In genomic region chr10:116654816-116655215, GRCh38 we compare ENCODE assay signal across 11 cellular contexts. TPM values are rescaled to one million over a fixed set of nuclear protein-coding genes. Genes with fewer than 3 reads are reported as not detected.
A peak's percentile ranks its signal among the peaks of the same experiment; 100 is the strongest.
DNase-seq lines count a peak whose midpoint lies in the region; ATAC-seq and TF ChIP-seq lines count a peak whose summit lies in the region.
"Had no signal": no experiment of that assay in that cellular context is flagged by ENCODE, and none has a peak within 500 bp of the region (broad histone marks: within the 10 kb centered on the region; RNA-seq: fewer than 3 reads in every experiment).

No MANE protein-coding gene starts in this region.

- peak; percentile 38 for TF ChIP-seq CTCF in AG04450 (IDR thresholded peaks at IDR 0.05; ENCODE audit: low read depth, low read length)

- peaks cover 14% of the 10 kb centered on the region for H3K27me3 ChIP-seq in AG04450 (ENCODE audit: control insufficient read depth, insufficient read depth, low read length)

- peak; percentile 68 for ATAC-seq in GM21360 (IDR thresholded peaks at IDR 0.05; ENCODE audit: unreplicated experiment)

- intact Hi-C loops in posterior vena cava (cut with DNase I) = no loop called here

- no peak overlapping the region for H3K27ac ChIP-seq in AG04450 (ENCODE audit: low read depth, low read length)
- H3K27ac ChIP-seq: parathyroid adenoma had no signal

- no peak overlapping the region for H3K4me3 ChIP-seq in AG04450 (ENCODE audit: low read depth, low read length)

- CTCF ChIA-PET in AG04450 (lab: Charles Lee) = interaction anchor here (0.6 to 1.8 kb wide), 3 partner anchors 17 to 184 kb away, joined by 4 to 10 read pairs (median 6); no protein-coding TSS in a partner anchor

- no peaks in the 10 kb centered on the region for H3K9me3 ChIP-seq in AG04450 (ENCODE audit: control insufficient read depth, insufficient read depth, low read length)

- POLR2A ChIA-PET in AG04450 (lab: Yijun Ruan, JAX) = no interaction called here

- DNase-seq in AG04450 (ENCODE audit: low read depth, low spot score) (no peak), NCI-H460 (ENCODE audit: extremely low read depth, low read depth) (peak; percentile 5), germinal center (ENCODE audit: low spot score) (peak; percentile 12), posterior vena cava (ENCODE audit: low spot score) (no peak), NCI-H1694 (lab: John Stamatoyannopoulos, UW) (no peak), NCI-H1417 treated with DMSO at 0.1 percent for 48 hours (lab: John Stamatoyannopoulos, UW) (no peak), AG08395 (ENCODE audit: low spot score) (no peak)
- DNase-seq: CD8-positive, alpha-beta memory T cell; NCI-H1436 had no signal

RNA-seq across cellular contexts. Expression of gene PNLIPRP2, which starts 34.1 kb away (rescaled TPM):
- polyA plus RNA-seq in AG04450 (2011; rRNA removed) = not detected in 2 replicates
- not detected in 2 replicates for polyA minus RNA-seq in AG04450 (2011; rRNA and poly(A)+ RNA removed)
- total RNA-seq in NCI-H460 (2014; rRNA removed; shearing (Covaris generic)) = not detected in 2 replicates
- not detected in 2 replicates for polyA plus RNA-seq in NCI-H460 (2014; cell fraction: nucleus; rRNA removed)
- 1 to 10 TPM in 1 of 2 donors, not detected in 1; 1.3 TPM for total RNA-seq in posterior vena cava
- total RNA-seq: CD8-positive, alpha-beta memory T cell had no signal
- polyA plus RNA-seq: CD8-positive, alpha-beta memory T cell had no signal

Comparison
In these comparisons a context has a peak if more than half of its experiments do, and no peak if none do; other contexts are left out.
1. DNase-seq: peak in NCI-H460 (single experiment) and germinal center (single experiment); none in AG04450 (single experiment), posterior vena cava (single experiment), NCI-H1694 (single experiment), NCI-H1417 treated with DMSO at 0.1 percent for 48 hours (single experiment) and AG08395 (single experiment).